Comparison of ENCODE assay signal across 9 cellular contexts in the genomic region with DNA sequence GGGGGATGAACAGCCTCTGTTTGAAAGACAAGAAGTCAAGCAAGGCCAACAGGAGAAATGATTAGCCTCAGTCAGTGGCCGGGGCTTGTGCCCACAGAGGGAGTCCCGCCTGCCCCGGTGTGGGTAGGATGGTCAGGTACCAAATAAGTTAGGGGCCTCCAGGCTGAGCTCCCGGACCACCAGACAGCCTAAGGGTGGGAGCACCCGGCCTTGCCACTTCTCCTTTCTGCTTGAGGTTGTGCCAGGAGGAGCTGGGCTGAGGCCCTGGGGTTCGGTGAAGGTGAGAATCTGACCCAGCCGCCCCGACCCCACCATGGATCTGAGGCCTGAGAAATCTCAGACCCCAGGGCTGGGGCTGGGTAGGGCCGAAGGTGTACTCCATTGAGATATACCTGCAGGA.
"Had no signal": no experiment of that assay in that cellular context is flagged by ENCODE, and none has a peak within 500 bp of the region (broad histone marks: within the 10 kb centered on the region; RNA-seq: fewer than 3 reads in every experiment).

No MANE protein-coding gene starts in this region.

- H3K4me1 ChIP-seq: HAP-1 had no signal

- H3K9ac ChIP-seq: GM23248 had no signal

- ATAC-seq: GM23338, HCT116 had no signal

- H2AFZ ChIP-seq: GM23248, GM23338 had no signal

- H3K9me3 ChIP-seq: HAP-1 had no signal

- H3K27ac ChIP-seq: GM23248 had no signal

- H3K4me2 ChIP-seq: GM23338 had no signal

- H3K4me3 ChIP-seq: GM23248, GM23338, HAP-1 had no signal

- DNase-seq: GM23248, GOT3, H7, H9, HCEC 1CT, HFFc6 had no signal

- H3K36me3 ChIP-seq: HAP-1 had no signal
